In the genomic region with DNA sequence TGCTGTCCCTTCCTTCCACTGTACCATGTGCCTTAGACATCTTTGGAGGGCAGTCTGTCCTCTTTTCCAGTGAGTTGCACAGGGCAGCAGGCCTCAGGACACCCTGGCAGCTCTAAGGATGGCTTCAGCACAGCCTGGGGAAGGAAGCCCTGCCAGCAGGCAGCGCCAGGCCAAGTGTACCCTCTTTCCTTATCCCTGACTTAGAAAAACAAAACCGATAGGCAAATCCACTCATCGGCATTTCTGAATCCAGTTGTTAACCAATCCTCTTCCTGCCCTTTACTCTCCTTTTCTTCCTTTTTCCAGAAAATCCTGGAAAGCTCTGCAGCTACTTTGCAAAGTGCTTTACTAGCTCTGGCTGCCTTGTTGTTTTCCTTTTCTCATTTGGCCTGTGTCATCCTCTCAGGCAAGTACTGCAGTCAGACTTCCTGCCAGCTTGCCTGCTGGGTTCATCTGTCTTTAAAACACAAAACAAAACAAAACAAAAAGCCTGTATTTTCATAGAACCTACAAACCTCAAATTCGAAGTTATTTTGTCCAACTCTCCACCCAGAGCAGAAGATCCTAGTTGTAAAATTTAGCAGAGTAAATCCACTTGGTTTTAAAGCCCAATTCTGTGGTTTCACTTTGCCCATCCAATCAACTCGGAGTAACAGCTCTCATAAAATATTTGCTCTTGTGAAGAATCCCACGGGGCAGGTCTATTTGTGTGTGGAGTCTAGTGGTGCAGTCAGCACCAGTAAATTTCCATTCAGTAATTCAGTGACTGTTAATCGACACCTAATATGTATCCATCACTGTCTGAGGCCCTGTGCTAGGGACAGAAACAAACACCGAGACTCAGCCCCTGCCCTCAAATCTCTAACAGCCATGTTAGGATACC, we compare ENCODE assay signal across 8 cellular contexts. TPM values are rescaled to one million over a fixed set of nuclear protein-coding genes. Genes with fewer than 3 reads are reported as not detected.
DNase-seq lines count a peak whose midpoint lies in the region; ATAC-seq, FAIRE-seq and TF ChIP-seq lines count a peak whose summit lies in the region.

No MANE protein-coding gene starts in this region.

- H3K36me3 ChIP-seq in esophagus (ENCODE audit: control insufficient read depth in 2 of 2, insufficient read depth in 2 of 2, low read length in 1 of 2), result no peaks in the 10 kb centered on the region

- POLR2A ChIA-PET in activated B cell treated with CpG ODN at 0.5 μM for 24 hours (lab: Charles Lee), result interaction anchor here (0.5 to 15.1 kb wide), 11 partner anchors 8 to 218 kb away, joined by 3 to 976 read pairs (median 33); partner anchors contain the start of genes C2orf42, MXD1, PCBP1 and SNRPG
- POLR2A ChIA-PET in naive thymus-derived CD8-positive, alpha-beta T cell (lab: Charles Lee), result interaction anchor here (0.5 to 25.8 kb wide), 10 partner anchors 8 to 218 kb away, joined by 3 to 1727 read pairs (median 10); partner anchors contain the start of genes C2orf42, MXD1, PCBP1 and SNRPG

- H3K27me3 ChIP-seq in esophagus (ENCODE audit: control insufficient read depth in 1 of 2, insufficient read depth in 2 of 2, low read length in 2 of 2), result no peaks in the 10 kb centered on the region

- H3K4me3 ChIP-seq in GM12875 (ENCODE audit: low read depth, low read length) (peak overlapping the region; percentile 34), esophagus (ENCODE audit: low read depth in 1 of 2, low read length in 2 of 2) (peak overlapping the region; percentile 5 to 7)

- H3K4me1 Mint-ChIP-seq in activated B cell treated with CpG ODN at 0.5 μM for 24 hours, result peaks cover 72% of the 10 kb centered on the region
- H3K4me1 Mint-ChIP-seq in naive thymus-derived CD8-positive, alpha-beta T cell, result peaks cover 40 to 87% (median 81%) of the 10 kb centered on the region in 4 donors

- DNase-seq in A172 (ENCODE audit: low spot score), result peak; percentile 67
- peak; percentile 73 to 75 for DNase-seq in NCI-H1930 (lab: John Stamatoyannopoulos, UW)
- no peak for DNase-seq in activated B cell treated with CpG ODN at 0.5 μM for 24 hours
- DNase-seq in naive thymus-derived CD8-positive, alpha-beta T cell, result peak in 6 of 10 donors; percentile 25 to 72 (median 56)
- DNase-seq in D721Med (ENCODE audit: insufficient read length, low spot score), result no peak

- H3K9me3 ChIP-seq in esophagus (ENCODE audit: control insufficient read depth in 2 of 2, insufficient read depth in 1 of 2, low read depth in 1 of 2, low read length in 1 of 2), result no peaks in the 10 kb centered on the region

- CTCF ChIA-PET in activated B cell treated with CpG ODN at 0.5 μM for 24 hours (lab: Charles Lee), result interaction anchor here (1.0 to 3.0 kb wide), 7 partner anchors 8 to 219 kb away, joined by 3 to 17 read pairs (median 9); no protein-coding TSS in a partner anchor

- TF ChIP-seq CTCF in GM12875 (IDR thresholded peaks at IDR 0.05; ENCODE audit: borderline replicate concordance, insufficient read depth, low read depth, low read length) (no peak), activated B cell treated with CpG ODN at 0.5 μM for 24 hours (IDR thresholded peaks at IDR 0.05) (no peak), D721Med (IDR thresholded peaks at IDR 0.05; ENCODE audit: insufficient read depth, missing control alignments) (no peak)

- H3K27ac Mint-ChIP-seq in activated B cell treated with CpG ODN at 0.5 μM for 24 hours, result peak overlapping the region; percentile 99
- peak overlapping the region; percentile 92 to 100 (median 97) for H3K27ac Mint-ChIP-seq in naive thymus-derived CD8-positive, alpha-beta T cell

- FAIRE-seq in D721Med (lab: Jason Lieb, UNC), result no peak

- H3K27me3 Mint-ChIP-seq in activated B cell treated with CpG ODN at 0.5 μM for 24 hours, result no peaks in the 10 kb centered on the region
- H3K27me3 Mint-ChIP-seq in naive thymus-derived CD8-positive, alpha-beta T cell, result no peaks in the 10 kb centered on the region

- peaks cover 0 to 5% of the 10 kb centered on the region in 2 donors for H3K4me1 ChIP-seq in esophagus (ENCODE audit: control insufficient read depth in 2 of 2, insufficient read depth in 2 of 2, low read length in 1 of 2)

- peaks cover 4% of the 10 kb centered on the region for H3K36me3 Mint-ChIP-seq in activated B cell treated with CpG ODN at 0.5 μM for 24 hours (ENCODE audit: low read depth)
- H3K36me3 Mint-ChIP-seq in naive thymus-derived CD8-positive, alpha-beta T cell, result no peaks in the 10 kb centered on the region

- H3K4me3 Mint-ChIP-seq in activated B cell treated with CpG ODN at 0.5 μM for 24 hours, result peak overlapping the region; percentile 92
- peak overlapping the region; percentile 83 to 90 (median 88) for H3K4me3 Mint-ChIP-seq in naive thymus-derived CD8-positive, alpha-beta T cell

- H3K9me3 Mint-ChIP-seq in activated B cell treated with CpG ODN at 0.5 μM for 24 hours, result no peaks in the 10 kb centered on the region
- H3K9me3 Mint-ChIP-seq in naive thymus-derived CD8-positive, alpha-beta T cell, result no peaks in the 10 kb centered on the region

- WGBS in esophagus, 2 donors, result 3 to 5% methylated on average over 8 of the region's 8 CpGs

- intact Hi-C loops in activated B cell treated with CpG ODN at 0.5 μM for 24 hours (cut with micrococcal nuclease), result loop anchor here (1.0 to 2.0 kb wide), 4 partner anchors 8 to 46 kb away; partner anchors contain the start of gene PCBP1

- peak overlapping the region; percentile 95 to 97 for H3K27ac ChIP-seq in esophagus (ENCODE audit: low read depth in 2 of 2, low read length in 1 of 2)

- ATAC-seq in HG02884 (IDR thresholded peaks at IDR 0.05; ENCODE audit: unreplicated experiment) (peak; percentile 25), activated B cell treated with CpG ODN at 0.5 μM for 24 hours (ENCODE audit: low read depth) (peak; percentile 72)
- ATAC-seq in naive thymus-derived CD8-positive, alpha-beta T cell, result peak; percentile 55 to 56

RNA-seq across cellular contexts. Expression of gene PCBP1, which starts 45.2 kb away (rescaled TPM):
- 24.3 and 26.3 TPM in 2 replicates for total RNA-seq in A172 (2014; rRNA removed; shearing (Covaris generic))
- 370 and 379 TPM in 2 replicates for total RNA-seq in activated B cell treated with CpG ODN at 0.5 μM for 24 hours
- 100 to 1,000 TPM; 314 to 323 TPM for polyA plus RNA-seq in esophagus
- 100 to 1,000 TPM; 386 to 393 TPM for total RNA-seq in naive thymus-derived CD8-positive, alpha-beta T cell
- 100 to 1,000 TPM; 159 to 218 (median 195) TPM for polyA plus RNA-seq in naive thymus-derived CD8-positive, alpha-beta T cell

RNA-seq across cellular contexts. Expression of gene C2orf42, which starts 58.3 kb away (rescaled TPM):
- 13.2 and 15.8 TPM in 2 replicates for total RNA-seq in A172 (2014; rRNA removed; shearing (Covaris generic))
- 28.4 and 34.8 TPM in 2 replicates for total RNA-seq in activated B cell treated with CpG ODN at 0.5 μM for 24 hours
- polyA plus RNA-seq in esophagus, result 1 to 10 TPM; 2.8 to 2.9 TPM
- total RNA-seq in naive thymus-derived CD8-positive, alpha-beta T cell, result 10 to 100 TPM; 36.6 to 40.3 TPM
- polyA plus RNA-seq in naive thymus-derived CD8-positive, alpha-beta T cell, result 10 to 100 TPM; 19.6 to 31.1 (median 19.9) TPM

Comparison
In these comparisons a context has a peak if more than half of its experiments do, and no peak if none do; other contexts are left out.
1. DNase-seq: peak in A172 (single experiment), NCI-H1930 (2 of 2) and naive thymus-derived CD8-positive, alpha-beta T cell (6 of 10); none in activated B cell treated with CpG ODN at 0.5 μM for 24 hours (single experiment) and D721Med (single experiment).
2. RNA of gene PCBP1, which starts 45.2 kb away (total RNA-seq): 386 to 393 TPM in naive thymus-derived CD8-positive, alpha-beta T cell and 370 to 379 TPM in activated B cell treated with CpG ODN at 0.5 μM for 24 hours; 24.3 to 26.3 TPM in A172; every median in the first group is over 10 times any median in the second.
3. Peak in every context shown above with its lines, with median percentiles within 50 percentile points of each other: ATAC-seq.